11 cellular contexts compared by ENCODE assay signal in the genomic region with DNA sequence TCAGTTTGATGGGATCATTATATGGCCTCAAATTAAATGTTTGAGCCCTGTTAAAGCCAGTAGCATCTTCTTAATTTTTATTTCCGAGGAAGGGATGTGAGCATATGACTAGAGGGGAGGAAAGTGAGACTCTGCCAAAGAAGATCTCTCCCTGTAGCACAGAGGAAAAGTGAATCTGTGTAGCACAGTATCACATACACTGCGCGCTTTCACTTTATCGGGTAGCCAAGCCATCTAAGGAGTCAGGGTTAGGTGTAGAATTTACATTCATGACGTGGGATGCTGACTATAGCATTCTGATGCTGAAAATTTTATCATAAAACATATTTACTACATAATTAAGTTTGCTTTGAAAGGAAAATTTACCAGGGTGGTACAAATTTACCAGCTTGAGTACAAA. TPM values are rescaled to one million over a fixed set of nuclear protein-coding genes. Genes with fewer than 3 reads are reported as not detected.
DNase-seq lines count a peak whose midpoint lies in the region; ATAC-seq, FAIRE-seq and TF ChIP-seq lines count a peak whose summit lies in the region.
"Had no signal": no experiment of that assay in that cellular context is flagged by ENCODE, and none has a peak within 500 bp of the region (broad histone marks: within the 10 kb centered on the region; RNA-seq: fewer than 3 reads in every experiment).

No MANE protein-coding gene starts in this region.

- H3K4me2 ChIP-seq in HCT116 (ENCODE audit: low read length) (peak overlapping the region; percentile 98), mesenchymal stem cell (ENCODE audit: low read length, poor library complexity, severe bottlenecking) (no peak overlapping the region)

- H3K27me3 ChIP-seq in ACC112 (ENCODE audit: insufficient read depth, low read length) (no peaks in the 10 kb centered on the region), HCT116 (ENCODE audit: insufficient read depth, low read length) (no peaks in the 10 kb centered on the region), mesenchymal stem cell (ENCODE audit: control insufficient read depth in 1 of 2, insufficient read depth in 1 of 2, low read length in 2 of 2) (no peaks in the 10 kb centered on the region), transverse colon (no peaks in the 10 kb centered on the region)

- no peak overlapping the region for H3K23ac ChIP-seq in mesenchymal stem cell (ENCODE audit: low read length in 2 of 2)

- POLR2A ChIA-PET in HCT116 (lab: Charles Lee), result no interaction called here

- H3K27ac Mint-ChIP-seq in activated T-helper 2 cell treated with anti-CD3 and anti-CD28 coated beads, Interferon-gamma antibody, Interleukin-2, Interleukin-4, amounts not matched to agents 10 μg/mL and 5 μg/mL and 100 μg/mL, durations not matched to agents 14 hours and 24 hours and 36 hours, result peak overlapping the region; percentile 94

- H3K14ac ChIP-seq in mesenchymal stem cell (ENCODE audit: low read length in 2 of 2), result no peak overlapping the region

- no peak for TF ChIP-seq RAD21 in HCT116 (IDR thresholded peaks at IDR 0.05; ENCODE audit: low read depth)

- no peak overlapping the region for H2BK15ac ChIP-seq in mesenchymal stem cell (ENCODE audit: low read depth, poor library complexity, severe bottlenecking)

- no peak overlapping the region for H3K4ac ChIP-seq in mesenchymal stem cell (ENCODE audit: low read depth in 1 of 2, low read length in 2 of 2)

- peaks cover 39% of the 10 kb centered on the region for H3K4me1 ChIP-seq in ACC112 (ENCODE audit: control insufficient read depth, insufficient read depth, low read length, unreplicated experiment)
- H3K4me1 ChIP-seq in HCT116 (ENCODE audit: control insufficient read depth in 1 of 2, insufficient read depth in 2 of 2, low read length in 2 of 2), result peaks cover 11 to 18% of the 10 kb centered on the region in 2 experiments; a peak in 3 of 4 replicates
- H3K4me1 ChIP-seq in mesenchymal stem cell (ENCODE audit: control insufficient read depth, insufficient read depth, low read depth, low read length), result peaks cover 3% of the 10 kb centered on the region
- H3K4me1 ChIP-seq in transverse colon, result peaks cover 5 to 23% (median 10%) of the 10 kb centered on the region in 4 donors

- peaks cover 53% of the 10 kb centered on the region for H3K36me3 Mint-ChIP-seq in activated T-helper 2 cell treated with anti-CD3 and anti-CD28 coated beads, Interferon-gamma antibody, Interleukin-2, Interleukin-4, amounts not matched to agents 10 μg/mL and 5 μg/mL and 100 μg/mL, durations not matched to agents 14 hours and 24 hours and 36 hours (ENCODE audit: low read depth)

- no TSS peak for BruUV-seq in HCT116 (replicated peaks; lab: Mats Ljungman, UMichigan)

- peaks cover 66% of the 10 kb centered on the region for H3K4me1 Mint-ChIP-seq in activated T-helper 2 cell treated with anti-CD3 and anti-CD28 coated beads, Interferon-gamma antibody, Interleukin-2, Interleukin-4, amounts not matched to agents 10 μg/mL and 5 μg/mL and 100 μg/mL, durations not matched to agents 14 hours and 24 hours and 36 hours (ENCODE audit: low read depth)

- intact Hi-C loops in HCT116 (cut with micrococcal nuclease), result no loop called here
- intact Hi-C loops in activated T-helper 2 cell treated with anti-CD3 and anti-CD28 coated beads, Interferon-gamma antibody, Interleukin-2, Interleukin-4, amounts not matched to agents 10 μg/mL and 5 μg/mL and 100 μg/mL, durations not matched to agents 14 hours and 24 hours and 36 hours (cut with micrococcal nuclease), result loop anchor here (1.0 to 5.0 kb wide), 5 partner anchors 10 to 213 kb away; a partner anchor contains a TSS
- intact Hi-C loops in transverse colon (cut with DNase I; ENCODE audit: low total_unique reads), result no loop called here

- ATAC-seq in HCT116 (no peak), GM18870 (IDR thresholded peaks at IDR 0.05; ENCODE audit: unreplicated experiment) (no peak)

- peak overlapping the region; percentile 93 for H3K4me3 Mint-ChIP-seq in activated T-helper 2 cell treated with anti-CD3 and anti-CD28 coated beads, Interferon-gamma antibody, Interleukin-2, Interleukin-4, amounts not matched to agents 10 μg/mL and 5 μg/mL and 100 μg/mL, durations not matched to agents 14 hours and 24 hours and 36 hours (ENCODE audit: low read depth)

- peaks cover 27% of the 10 kb centered on the region for H3K79me1 ChIP-seq in mesenchymal stem cell (replicated peaks; ENCODE audit: low read length, poor library complexity, severe bottlenecking)

- H4K91ac ChIP-seq in mesenchymal stem cell (ENCODE audit: low read length), result no peak overlapping the region

- peak overlapping the region; percentile 69 for H2AK5ac ChIP-seq in mesenchymal stem cell (ENCODE audit: low read length, severe bottlenecking)

- no peaks in the 10 kb centered on the region for H3K27me3 Mint-ChIP-seq in activated T-helper 2 cell treated with anti-CD3 and anti-CD28 coated beads, Interferon-gamma antibody, Interleukin-2, Interleukin-4, amounts not matched to agents 10 μg/mL and 5 μg/mL and 100 μg/mL, durations not matched to agents 14 hours and 24 hours and 36 hours (ENCODE audit: low read depth)

- no peak for TF ChIP-seq EP300 in transverse colon (IDR thresholded peaks at IDR 0.05; ENCODE audit: low read depth)

- 100% methylated on average over 4 of the region's 5 CpGs for WGBS in mesenchymal stem cell
- WGBS in transverse colon (ENCODE audit: low coverage in 1 of 2), 2 donors, result 96 to 100% methylated on average over 4 to 5 of the region's 5 CpGs

- H2BK5ac ChIP-seq in mesenchymal stem cell (ENCODE audit: low read depth, low read length, poor library complexity, severe bottlenecking), result no peak overlapping the region

- CTCF ChIA-PET in HCT116 (lab: Charles Lee), result no interaction called here

- no peak overlapping the region for H4K8ac ChIP-seq in mesenchymal stem cell (ENCODE audit: low read length)

- no peak overlapping the region for H3K27ac ChIP-seq in ACC112 (ENCODE audit: low read depth, low read length)
- no peak overlapping the region for H3K27ac ChIP-seq in HCT116 (ENCODE audit: low read depth, low read length)
- no peak overlapping the region for H3K27ac ChIP-seq in mesenchymal stem cell (ENCODE audit: low read length, poor library complexity, severe bottlenecking)
- H3K27ac ChIP-seq in transverse colon, result no peak overlapping the region

- H3K18ac ChIP-seq in mesenchymal stem cell (ENCODE audit: low read depth in 1 of 2, low read length in 2 of 2), result peak overlapping the region in 1 of 2 experiments; percentile 18

- no peak for FAIRE-seq in HTR-8/SVneo (lab: Jason Lieb, UNC)

- no peaks in the 10 kb centered on the region for H3K9me3 Mint-ChIP-seq in activated T-helper 2 cell treated with anti-CD3 and anti-CD28 coated beads, Interferon-gamma antibody, Interleukin-2, Interleukin-4, amounts not matched to agents 10 μg/mL and 5 μg/mL and 100 μg/mL, durations not matched to agents 14 hours and 24 hours and 36 hours
- H3K9me3 Mint-ChIP-seq: CD14-positive monocyte had no signal

- H3K79me2 ChIP-seq in ACC112 (ENCODE audit: control insufficient read depth, insufficient read depth, low read length, unreplicated experiment) (peaks cover 57% of the 10 kb centered on the region), HCT116 (ENCODE audit: insufficient read depth, low read length) (no peaks in the 10 kb centered on the region)

- RAD21 ChIA-PET in HCT116 (lab: Charles Lee; ENCODE audit: low non-redundant PET in 1 of 2, low total read pairs in 2 of 2, uncharacterized antibody in 2 of 2, unreplicated experiment in 2 of 2), result no interaction called here

- TF ChIP-seq CTCF in HCT116 (IDR thresholded peaks at IDR 0.05 in 2 of 3, conservative IDR thresholded peaks at IDR 0.05 in 1 of 3; ENCODE audit: borderline replicate concordance in 1 of 3, insufficient read depth in 1 of 3, low read depth in 2 of 3, low read length in 2 of 3) (no peak), transverse colon (IDR thresholded peaks at IDR 0.05) (no peak)

- H3K9me3 ChIP-seq in HCT116 (ENCODE audit: control insufficient read depth in 1 of 2, insufficient read depth in 1 of 2, low read depth in 1 of 2, low read length in 2 of 2) (no peaks in the 10 kb centered on the region), mesenchymal stem cell (ENCODE audit: control insufficient read depth, low read length) (no peaks in the 10 kb centered on the region), transverse colon (no peaks in the 10 kb centered on the region)

- no peak for DNase-seq in HCT116 (ENCODE audit: low read depth, low spot score)
- no peak for DNase-seq in activated T-helper 2 cell treated with anti-CD3 and anti-CD28 coated beads, Interferon-gamma antibody, Interleukin-2, Interleukin-4, amounts not matched to agents 10 μg/mL and 5 μg/mL and 100 μg/mL, durations not matched to agents 14 hours and 24 hours and 36 hours (ENCODE audit: low spot score)
- no peak for DNase-seq in mesenchymal stem cell
- no peak for DNase-seq in transverse colon
- DNase-seq in HTR-8/SVneo (ENCODE audit: insufficient read length, low spot score), result no peak
- DNase-seq in T1000 (lab: John Stamatoyannopoulos, UW), result no peak
- DNase-seq: NCI-H2171, Right ventricle myocardium superior had no signal

- no peak overlapping the region for H2BK120ac ChIP-seq in mesenchymal stem cell (ENCODE audit: low read depth, low read length)

- H3K9me2 ChIP-seq in HCT116 (ENCODE audit: insufficient read depth), result no peaks in the 10 kb centered on the region

- TF ChIP-seq POLR2A in HCT116 (IDR thresholded peaks at IDR 0.05; ENCODE audit: borderline replicate concordance, extremely low read depth, insufficient read depth, insufficient read length), result no peak
- no peak for TF ChIP-seq POLR2A in transverse colon (IDR thresholded peaks at IDR 0.05)

- H3K4me3 ChIP-seq in ACC112 (ENCODE audit: low read depth, low read length) (peak overlapping the region; percentile 92), HCT116 (replicated peaks in 1 of 2; ENCODE audit: low read depth in 1 of 2, low read length in 2 of 2) (no peak overlapping the region), mesenchymal stem cell (ENCODE audit: insufficient read depth in 1 of 2, low read depth in 1 of 2, low read length in 2 of 2) (peak overlapping the region in 1 of 2 experiments; percentile 91), transverse colon (peak overlapping the region in 1 of 4 donors; percentile 77)

- no peaks in the 10 kb centered on the region for H4K20me1 ChIP-seq in HCT116 (ENCODE audit: insufficient read depth)

- no peak overlapping the region for H2BK12ac ChIP-seq in mesenchymal stem cell (ENCODE audit: low read length in 2 of 2)

- H3K9ac ChIP-seq in HCT116 (ENCODE audit: low read length) (no peak overlapping the region), mesenchymal stem cell (ENCODE audit: low read length) (peak overlapping the region; percentile 90)

- in situ Hi-C loops in transverse colon (cut with MboI; ENCODE audit: low pct_ligation_motif_present in 1 of 4, low pct_unique_long_range_greater_than_20kb in 1 of 4, low sequenced_read_pairs in 3 of 4), result no loop called here

- H3K36me3 ChIP-seq in ACC112 (ENCODE audit: insufficient read depth, low read length) (0 out of 2 replicates have a peak, but pooled peaks cover 3% of the 10 kb centered on the region), HCT116 (ENCODE audit: control insufficient read depth in 1 of 2, insufficient read depth in 2 of 2, low read length in 2 of 2) (no peaks in the 10 kb centered on the region), mesenchymal stem cell (ENCODE audit: control insufficient read depth in 1 of 2, insufficient read depth in 2 of 2, low read depth in 1 of 2, low read length in 2 of 2) (peaks cover 0 to 3% of the 10 kb centered on the region in 2 experiments), transverse colon (no peaks in the 10 kb centered on the region)

- H2AFZ ChIP-seq in ACC112 (ENCODE audit: low read length, unreplicated experiment), result no peak overlapping the region
- H2AFZ ChIP-seq in HCT116 (ENCODE audit: low read depth, low read length, poor library complexity, severe bottlenecking), result no peak overlapping the region
- no peak overlapping the region for H2AFZ ChIP-seq in mesenchymal stem cell (ENCODE audit: low read depth, low read length)

RNA-seq across cellular contexts. Expression of a gene that starts 24.0 kb away (rescaled TPM):
- total RNA-seq in HCT116 (2021; ENCODE audit: unreplicated experiment), result 15.0 TPM
- polyA plus RNA-seq in HCT116 (2012), result 9.2 and 11.5 TPM in 2 replicates
- 28.6 and 33.3 TPM in 2 replicates for total RNA-seq in activated T-helper 2 cell treated with anti-CD3 and anti-CD28 coated beads, Interferon-gamma antibody, Interleukin-2, Interleukin-4, amounts not matched to agents 10 μg/mL and 5 μg/mL and 100 μg/mL, durations not matched to agents 14 hours and 24 hours and 36 hours
- 28.0 TPM for polyA plus RNA-seq in mesenchymal stem cell (2013, experiment 1 of 2)
- polyA plus RNA-seq in mesenchymal stem cell (2013, experiment 2 of 2), result 28.7 TPM
- 10 to 100 TPM in 3 of 4 donors, 1 to 10 TPM in 1; 8.2 to 81.5 (median 52.4) TPM for total RNA-seq in transverse colon
